Comparison of ENCODE assay signal across 16 cellular contexts in genomic region chr2:187989925-187990623, GRCh38.
A peak's percentile ranks its signal among the peaks of the same experiment; 100 is the strongest.
DNase-seq lines count a peak whose midpoint lies in the region; ATAC-seq and TF ChIP-seq lines count a peak whose summit lies in the region.
"Had no signal": no experiment of that assay in that cellular context is flagged by ENCODE, and none has a peak within 500 bp of the region (broad histone marks: within the 10 kb centered on the region; RNA-seq: fewer than 3 reads in every experiment).

No MANE protein-coding gene starts in this region.

- DNase-seq in NCI-H82 (lab: John Stamatoyannopoulos, UW): peak; percentile 55
- no peak for DNase-seq in NCI-H82 treated with DMSO at 0.1 percent for 48 hours (lab: John Stamatoyannopoulos, UW; ENCODE audit: unreplicated experiment)
- no peak for DNase-seq in RWPE2 (ENCODE audit: low spot score)
- DNase-seq in naive B cell: no peak
- DNase-seq in globus pallidus (ENCODE audit: low spot score): no peak
- no peak for DNase-seq in AML-193 (lab: John Stamatoyannopoulos, UW)
- no peak for DNase-seq in occipital lobe (lab: John Stamatoyannopoulos, UW)
- DNase-seq: activated CD4-positive, alpha-beta T cell treated with anti-CD3 and anti-CD28 coated beads, Interleukin-2, amount 50 U/mL, for 1 hour; colonic mucosa; DMS79 treated with DMSO at 0.1 percent for 48 hours; kidney; NCI-H524; tibial artery had no signal

- no peaks in the 10 kb centered on the region for H3K9me3 ChIP-seq in RWPE2 (ENCODE audit: severe bottlenecking)
- H3K9me3 ChIP-seq: colonic mucosa, tibial artery had no signal

- peak; percentile 44 for ATAC-seq in HG03025 (IDR thresholded peaks at IDR 0.05; ENCODE audit: low FRiP score, unreplicated experiment)
- peak; percentile 55; the same call in 1 of the 3 replicates for ATAC-seq in RWPE2 (ENCODE audit: low read depth)
- peak in 1 of 2 donors; percentile 33 for ATAC-seq in naive B cell (ENCODE audit: low read depth in 2 of 2)
- ATAC-seq: natural killer cell treated with Interleukin-12 subunit alpha and Interleukin-12 subunit beta and Interleukin-15 and Interleukin-18, amount 100 ng/mL, for 72 hours had no signal

- peak overlapping the region in 5 of 8 donors; percentile 1 to 80 (median 67) for H3K4me3 Mint-ChIP-seq in naive B cell
- H3K4me3 Mint-ChIP-seq: activated naive CD4-positive, alpha-beta T cell treated with anti-CD3 and anti-CD28 coated beads, Interleukin-2, amount 50 U/mL, for 24 hours; natural killer cell treated with Interleukin-12 subunit alpha and Interleukin-12 subunit beta and Interleukin-15 and Interleukin-18, amount 100 ng/mL, for 72 hours had no signal

- no peaks in the 10 kb centered on the region for H3K27me3 Mint-ChIP-seq in naive B cell
- H3K27me3 Mint-ChIP-seq: natural killer cell treated with Interleukin-12 subunit alpha and Interleukin-12 subunit beta and Interleukin-15 and Interleukin-18, amount 100 ng/mL, for 72 hours had no signal

- H3K27ac Mint-ChIP-seq in naive B cell: peak overlapping the region in 3 of 6 donors; percentile 30 to 79 (median 57)
- H3K27ac Mint-ChIP-seq: activated naive CD4-positive, alpha-beta T cell treated with anti-CD3 and anti-CD28 coated beads, Interleukin-2, amount 50 U/mL, for 24 hours; natural killer cell treated with Interleukin-12 subunit alpha and Interleukin-12 subunit beta and Interleukin-15 and Interleukin-18, amount 100 ng/mL, for 72 hours had no signal

- H3K36me3 Mint-ChIP-seq in naive B cell: no peaks in the 10 kb centered on the region
- H3K36me3 Mint-ChIP-seq: activated naive CD4-positive, alpha-beta T cell treated with anti-CD3 and anti-CD28 coated beads, Interleukin-2, amount 50 U/mL, for 24 hours; natural killer cell treated with Interleukin-12 subunit alpha and Interleukin-12 subunit beta and Interleukin-15 and Interleukin-18, amount 100 ng/mL, for 72 hours had no signal

- H3K27me3 ChIP-seq in RWPE2 (ENCODE audit: insufficient read depth, poor library complexity, severe bottlenecking): no peaks in the 10 kb centered on the region
- H3K27me3 ChIP-seq: colonic mucosa, tibial artery had no signal

- peaks cover 0 to 4% (median 0%) of the 10 kb centered on the region in 7 donors for H3K9me3 Mint-ChIP-seq in naive B cell
- H3K9me3 Mint-ChIP-seq: activated naive CD4-positive, alpha-beta T cell treated with anti-CD3 and anti-CD28 coated beads, Interleukin-2, amount 50 U/mL, for 24 hours had no signal

- H3K4me1 Mint-ChIP-seq in naive B cell: peaks cover 8 to 27% (median 19%) of the 10 kb centered on the region in 3 donors

- no peaks in the 10 kb centered on the region for H3K36me3 ChIP-seq in RWPE2 (ENCODE audit: low read depth)
- H3K36me3 ChIP-seq: colonic mucosa, tibial artery had no signal

- no peak overlapping the region for H3K4me3 ChIP-seq in RWPE2 (ENCODE audit: severe bottlenecking)
- H3K4me3 ChIP-seq: colonic mucosa, tibial artery had no signal

- H3K4me1 ChIP-seq in RWPE2 (ENCODE audit: insufficient read depth, poor library complexity, severe bottlenecking): peaks cover 3% of the 10 kb centered on the region
- H3K4me1 ChIP-seq: colonic mucosa had no signal

- TF ChIP-seq CTCF in RWPE2 (IDR thresholded peaks at IDR 0.05; ENCODE audit: poor library complexity, severe bottlenecking): no peak

- no peak overlapping the region for H3K27ac ChIP-seq in RWPE2 (ENCODE audit: poor library complexity, severe bottlenecking)
- H3K27ac ChIP-seq: colonic mucosa, tibial artery had no signal
